In genomic region chr14:24058260-24058950, GRCh38 we compare ENCODE assay signal across 8 cellular contexts. TPM values are rescaled to one million over a fixed set of nuclear protein-coding genes. Genes with fewer than 3 reads are reported as not detected.
A peak's percentile ranks its signal among the peaks of the same experiment; 100 is the strongest.
DNase-seq lines count a peak whose midpoint lies in the region; ATAC-seq, FAIRE-seq and TF ChIP-seq lines count a peak whose summit lies in the region.

No MANE protein-coding gene starts in this region.

- no peak overlapping the region for H3K27ac Mint-ChIP-seq in memory B cell

- H4K5ac ChIP-seq in H1 (ENCODE audit: insufficient read length, low read depth, low read length): no peak overlapping the region

- no peak overlapping the region for H3K9ac ChIP-seq in H1 (replicated peaks in 1 of 4; ENCODE audit: extremely low read depth in 1 of 4, low read depth in 3 of 4, low read length in 3 of 4)

- H3K14ac ChIP-seq in H1 (ENCODE audit: insufficient read length): no peak overlapping the region

- H3K27me3 ChIP-seq in H1 (replicated peaks in 1 of 4; ENCODE audit: control insufficient read depth in 3 of 4, extremely low read depth in 1 of 4, insufficient read depth in 3 of 4, low read length in 3 of 4): no peaks in the 10 kb centered on the region

- peaks cover 0 to 2% of the 10 kb centered on the region in 2 experiments for H4K20me1 ChIP-seq in H1 (replicated peaks in 1 of 2; ENCODE audit: control insufficient read depth in 1 of 2, insufficient read depth in 2 of 2, low read length in 2 of 2)

- no peak overlapping the region for H3K4me3 Mint-ChIP-seq in memory B cell

- peak overlapping the region; percentile 18; the same call in 1 of the 2 replicates for H2AK5ac ChIP-seq in H1 (ENCODE audit: low read depth, low read length)

- peak in 2 of 3 experiments; percentile 84 to 93; a peak in 3 of 4 replicates for TF ChIP-seq CTCF in H1 (IDR thresholded peaks at IDR 0.05; ENCODE audit: control extremely low read depth in 1 of 3, insufficient read depth in 1 of 3, low read depth in 1 of 3, low read length in 3 of 3)

- no peak overlapping the region for H3K56ac ChIP-seq in H1 (replicated peaks; ENCODE audit: insufficient read length, low read depth, low read length)

- H2BK5ac ChIP-seq in H1 (ENCODE audit: low read depth, low read length): peak overlapping the region; percentile 35; the same call in 1 of the 2 replicates

- FAIRE-seq in H1 (lab: Jason Lieb, UNC): peak; percentile 71

- peak overlapping the region; percentile 61; the same call in 1 of the 2 replicates for H2BK15ac ChIP-seq in H1 (ENCODE audit: low read length)

- POLR2A ChIA-PET in H1 (lab: Charles Lee; ENCODE audit: partially characterized antibody): interaction anchor here (0.8 to 6.5 kb wide), 16 partner anchors 11 to 155 kb away, joined by 3 to 97 read pairs (median 4); partner anchors contain the start of genes CHMP4A, CPNE6, EMC9 and PCK2

- no peak overlapping the region for H4K91ac ChIP-seq in H1 (replicated peaks; ENCODE audit: insufficient read length, low read length)

- no peaks in the 10 kb centered on the region; a peak in 1 of 8 replicates for H3K36me3 ChIP-seq in H1 (ENCODE audit: control insufficient read depth in 2 of 4, insufficient read depth in 4 of 4, low read length in 3 of 4)

- H3K18ac ChIP-seq in H1 (ENCODE audit: extremely low read depth, low read length): no peak overlapping the region; the same call in 1 of the 2 replicates

- H2BK12ac ChIP-seq in H1 (ENCODE audit: low read depth, low read length): no peak overlapping the region; the same call in 1 of the 2 replicates

- no peak overlapping the region for H3K4ac ChIP-seq in H1 (replicated peaks; ENCODE audit: insufficient read length, low read depth, low read length)

- TF ChIP-seq POLR2A in H1 (IDR thresholded peaks at IDR 0.05; ENCODE audit: control extremely low read depth in 1 of 2, low read depth in 2 of 2, low read length in 2 of 2): no peak

- no peak overlapping the region; the same call in 1 of the 2 replicates for H4K8ac ChIP-seq in H1 (ENCODE audit: extremely low read depth, insufficient read depth, low read length)

- peaks cover 4% of the 10 kb centered on the region for H3K36me3 Mint-ChIP-seq in memory B cell

- peak; percentile 93 to 97 for TF ChIP-seq RAD21 in H1 (IDR thresholded peaks at IDR 0.05 in 1 of 2, conservative IDR thresholded peaks at IDR 0.05 in 1 of 2; ENCODE audit: low read depth in 2 of 2, low read length in 2 of 2)

- ATAC-seq in GM21619 (IDR thresholded peaks at IDR 0.05; ENCODE audit: unreplicated experiment) (peak; percentile 70), memory B cell (ENCODE audit: low read depth) (peak; percentile 67), GM19351 (IDR thresholded peaks at IDR 0.05; ENCODE audit: unreplicated experiment) (no peak), GM19467 (IDR thresholded peaks at IDR 0.05; ENCODE audit: unreplicated experiment) (no peak)

- CTCF ChIA-PET in H1 (lab: Charles Lee; ENCODE audit: partially characterized antibody): interaction anchor here (0.6 to 9.6 kb wide), 35 partner anchors 8 to 287 kb away, joined by 3 to 234 read pairs (median 4); partner anchors contain the start of genes CIDEB, CPNE6, DCAF11 and DHRS4L2

- no peak overlapping the region for H3K4me2 ChIP-seq in H1 (ENCODE audit: insufficient read depth in 1 of 2, low read depth in 2 of 2, low read length in 2 of 2)

- no peak overlapping the region for H3K4me3 ChIP-seq in H1 (ENCODE audit: extremely low read depth in 1 of 4, insufficient read depth in 2 of 4, low read depth in 3 of 4, low read length in 4 of 4)

- H3K79me1 ChIP-seq in H1 (ENCODE audit: low read depth, low read length): no peaks in the 10 kb centered on the region

- WGBS in H1 (ENCODE audit: extremely low coverage in 1 of 2, insufficient coverage in 1 of 2, insufficient read length in 1 of 2, insufficient replicate concordance in 2 of 2, low coverage in 1 of 2, low lambda C conversion rate in 2 of 2, missing lambda C conversion rate in 1 of 2), 2 experiments: 78% methylated on average over 7 of the region's 7 CpGs; no CpG with 5 or more reads in 1 of the 2 experiments

- H2BK120ac ChIP-seq in H1 (replicated peaks; ENCODE audit: low read depth, low read length): no peak overlapping the region

- no peaks in the 10 kb centered on the region for H3K79me2 ChIP-seq in H1 (ENCODE audit: control insufficient read depth in 1 of 2, insufficient read depth in 2 of 2, low read length in 2 of 2)

- TF ChIP-seq EP300 in H1 (IDR thresholded peaks at IDR 0.05; ENCODE audit: borderline replicate concordance in 1 of 2, low read depth in 2 of 2, low read length in 2 of 2): no peak

- 0 out of 2 replicates have a peak overlapping the region, but pooled peaks have one; percentile 48 for H2BK20ac ChIP-seq in H1 (ENCODE audit: low read length)

- DNase-seq in DMS53 (lab: John Stamatoyannopoulos, UW) (peak; percentile 80), NCI-H1092 (lab: John Stamatoyannopoulos, UW) (peak; percentile 50), T1000 (lab: John Stamatoyannopoulos, UW) (peak; percentile 54), H1 (ENCODE audit: low read depth in 1 of 2, low spot score in 2 of 2) (peak in 1 of 2 experiments; percentile 84), memory B cell (ENCODE audit: low spot score in 2 of 2) (peak; percentile 43 to 47)

- H3K4me1 ChIP-seq in H1 (replicated peaks in 1 of 4; ENCODE audit: control insufficient read depth in 3 of 4, insufficient read depth in 4 of 4, low read length in 3 of 4): 0 out of 7 replicates have a peak, but pooled peaks cover 0 to 2% (median 0%) of the 10 kb centered on the region in 4 experiments

- H3K4me1 Mint-ChIP-seq in memory B cell: peaks cover 5% of the 10 kb centered on the region

- no peaks in the 10 kb centered on the region for H3K23me2 ChIP-seq in H1 (ENCODE audit: low read depth, low read length)

- no peaks in the 10 kb centered on the region for H3K27me3 Mint-ChIP-seq in memory B cell

- H3K9me3 ChIP-seq in H1 (ENCODE audit: insufficient read depth in 2 of 2, low read depth in 1 of 2, low read length in 1 of 2): no peaks in the 10 kb centered on the region

- no peak overlapping the region for H3K27ac ChIP-seq in H1 (ENCODE audit: low read depth, low read length)

- no peaks in the 10 kb centered on the region for H3K9me3 Mint-ChIP-seq in memory B cell

- H2AFZ ChIP-seq in H1 (ENCODE audit: low read length): no peak overlapping the region

- no peak overlapping the region for H3K23ac ChIP-seq in H1 (ENCODE audit: insufficient read length)

TF ChIP-seq in H1, 55 proteins besides CTCF, POLR2A, EP300 and RAD21 (continues in another document):
- TF ChIP-seq SRF (IDR thresholded peaks at IDR 0.05; ENCODE audit: low read depth, low read length) (no peak), TCF12 (IDR thresholded peaks at IDR 0.05; ENCODE audit: low read depth, low read length) (no peak)

RNA-seq across cellular contexts. Expression of gene CARMIL3, which starts 6.6 kb away (rescaled TPM):
- 8.5 and 9.0 TPM in 2 replicates for total RNA-seq in H1 (2021; fragmentation: NEBNext Ultra II Directional; extraction: Animal tissue kit (Norgen Biotek cat#: 25700))
- polyA plus RNA-seq in H1 (2011; rRNA removed): 6.0 and 7.8 TPM in 2 replicates
- polyA plus RNA-seq in H1 (2011; cell fraction: cytosol; rRNA removed): 6.2 TPM
- 66.0 TPM for polyA plus RNA-seq in H1 (2011; cell fraction: nucleus; rRNA removed)
- 8.3 to 9.7 TPM (median 9.4 TPM) in 4 replicates for polyA plus RNA-seq in H1 (2012, experiment 1 of 2)
- 4.6 TPM for polyA plus RNA-seq in H1 (2012, experiment 2 of 2)
- 4.0 TPM for polyA plus RNA-seq in H1 (2013, experiment 1 of 2)
- polyA plus RNA-seq in H1 (2013, experiment 2 of 2): 3.4 TPM
- polyA minus RNA-seq in H1 (2011; rRNA and poly(A)+ RNA removed): 9.5 and 11.4 TPM in 2 replicates
- polyA minus RNA-seq in H1 (2011; cell fraction: cytosol; rRNA and poly(A)+ RNA removed): 3.9 TPM
- polyA minus RNA-seq in H1 (2011; cell fraction: nucleus; rRNA and poly(A)+ RNA removed): 17.4 TPM

RNA-seq across cellular contexts. Expression of gene CPNE6, which starts 13.0 kb away (rescaled TPM):
- total RNA-seq in H1 (2021; fragmentation: NEBNext Ultra II Directional; extraction: Animal tissue kit (Norgen Biotek cat#: 25700)): not detected in 2 replicates
- polyA plus RNA-seq in H1 (2011; rRNA removed): 0.02 and 0.05 TPM in 2 replicates
- polyA plus RNA-seq in H1 (2011; cell fraction: cytosol; rRNA removed): not detected
- polyA plus RNA-seq in H1 (2011; cell fraction: nucleus; rRNA removed): 0.81 TPM
- polyA plus RNA-seq in H1 (2012, experiment 1 of 2): not detected in 4 replicates
- not detected for polyA plus RNA-seq in H1 (2012, experiment 2 of 2)
- polyA plus RNA-seq in H1 (2013, experiment 1 of 2): 0.04 TPM
- polyA plus RNA-seq in H1 (2013, experiment 2 of 2): not detected
- polyA minus RNA-seq in H1 (2011; rRNA and poly(A)+ RNA removed): 0.07 TPM in 1 of 2 replicates, not detected in the other
- not detected for polyA minus RNA-seq in H1 (2011; cell fraction: cytosol; rRNA and poly(A)+ RNA removed)
- polyA minus RNA-seq in H1 (2011; cell fraction: nucleus; rRNA and poly(A)+ RNA removed): not detected

RNA-seq across cellular contexts. Expression of gene PCK2, which starts 35.7 kb away (rescaled TPM):
- total RNA-seq in H1 (2021; fragmentation: NEBNext Ultra II Directional; extraction: Animal tissue kit (Norgen Biotek cat#: 25700)): 79.3 and 81.9 TPM in 2 replicates
- polyA plus RNA-seq in H1 (2011; rRNA removed): 115 and 221 TPM in 2 replicates
- polyA plus RNA-seq in H1 (2011; cell fraction: cytosol; rRNA removed): 165 TPM
- polyA plus RNA-seq in H1 (2011; cell fraction: nucleus; rRNA removed): 263 TPM
- 63.9 to 105 TPM (median 99.4 TPM) in 4 replicates for polyA plus RNA-seq in H1 (2012, experiment 1 of 2)
- 105 TPM for polyA plus RNA-seq in H1 (2012, experiment 2 of 2)
- 67.3 TPM for polyA plus RNA-seq in H1 (2013, experiment 1 of 2)
- polyA plus RNA-seq in H1 (2013, experiment 2 of 2): 67.0 TPM
- polyA minus RNA-seq in H1 (2011; rRNA and poly(A)+ RNA removed): 75.2 and 96.9 TPM in 2 replicates
- polyA minus RNA-seq in H1 (2011; cell fraction: cytosol; rRNA and poly(A)+ RNA removed): 79.0 TPM
- polyA minus RNA-seq in H1 (2011; cell fraction: nucleus; rRNA and poly(A)+ RNA removed): 63.1 TPM

RNA-seq across cellular contexts. Expression of gene DCAF11, which starts 56.2 kb away (rescaled TPM):
- total RNA-seq in H1 (2021; fragmentation: NEBNext Ultra II Directional; extraction: Animal tissue kit (Norgen Biotek cat#: 25700)): 63.6 and 67.2 TPM in 2 replicates
- polyA plus RNA-seq in H1 (2011; rRNA removed): 60.4 and 74.6 TPM in 2 replicates
- 80.4 TPM for polyA plus RNA-seq in H1 (2011; cell fraction: cytosol; rRNA removed)
- 82.9 TPM for polyA plus RNA-seq in H1 (2011; cell fraction: nucleus; rRNA removed)
- polyA plus RNA-seq in H1 (2012, experiment 1 of 2): 58.7 to 73.6 TPM (median 70.9 TPM) in 4 replicates
- polyA plus RNA-seq in H1 (2012, experiment 2 of 2): 77.2 TPM
- polyA plus RNA-seq in H1 (2013, experiment 1 of 2): 30.0 TPM
- polyA plus RNA-seq in H1 (2013, experiment 2 of 2): 30.0 TPM
- 83.6 and 86.0 TPM in 2 replicates for polyA minus RNA-seq in H1 (2011; rRNA and poly(A)+ RNA removed)
- 46.2 TPM for polyA minus RNA-seq in H1 (2011; cell fraction: cytosol; rRNA and poly(A)+ RNA removed)
- 55.6 TPM for polyA minus RNA-seq in H1 (2011; cell fraction: nucleus; rRNA and poly(A)+ RNA removed)

RNA-seq across cellular contexts. Expression of gene NRL, which starts 56.3 kb away (rescaled TPM):
- total RNA-seq in H1 (2021; fragmentation: NEBNext Ultra II Directional; extraction: Animal tissue kit (Norgen Biotek cat#: 25700)): 1.1 TPM in 2 replicates
- polyA plus RNA-seq in H1 (2011; rRNA removed): 2.1 and 2.2 TPM in 2 replicates
- 1.9 TPM for polyA plus RNA-seq in H1 (2011; cell fraction: cytosol; rRNA removed)
- polyA plus RNA-seq in H1 (2011; cell fraction: nucleus; rRNA removed): 1.8 TPM
- 0.39 to 1.3 TPM (median 0.65 TPM) in 4 replicates for polyA plus RNA-seq in H1 (2012, experiment 1 of 2)
- 1.0 TPM for polyA plus RNA-seq in H1 (2012, experiment 2 of 2)
- 1.1 TPM for polyA plus RNA-seq in H1 (2013, experiment 1 of 2)
- polyA plus RNA-seq in H1 (2013, experiment 2 of 2): 1.3 TPM
- 0.95 and 1.5 TPM in 2 replicates for polyA minus RNA-seq in H1 (2011; rRNA and poly(A)+ RNA removed)
- polyA minus RNA-seq in H1 (2011; cell fraction: cytosol; rRNA and poly(A)+ RNA removed): 0.51 TPM
- polyA minus RNA-seq in H1 (2011; cell fraction: nucleus; rRNA and poly(A)+ RNA removed): 2.5 TPM

Comparison
In these comparisons a context has a peak if more than half of its experiments do, and no peak if none do; other contexts are left out.
1. ATAC-seq: peak in GM21619 (single experiment) and memory B cell (single experiment); none in GM19351 (single experiment) and GM19467 (single experiment).